ENCODE assay signal across 1 cellular context in genomic region chr12:2959508-2960431, GRCh38.
A peak's percentile ranks its signal among the peaks of the same experiment; 100 is the strongest.
TF ChIP-seq lines count a peak whose summit lies in the region.

No MANE protein-coding gene starts in this region.

TF ChIP-seq in K562, 482 proteins besides CTCF, POLR2A, EP300 and RAD21 (continued from another document and continues in another):
- TF ChIP-seq ZNF592 (IDR thresholded peaks at IDR 0.05) (peak; percentile 63), POLR2G (IDR thresholded peaks at IDR 0.05; ENCODE audit: low read depth, low read length) (peak; percentile 79), ZNF3 (CRISPR knock-in tag; IDR thresholded peaks at IDR 0.05) (no peak), TEAD2 (tag; IDR thresholded peaks at IDR 0.05) (no peak), HDAC1 (IDR thresholded peaks at IDR 0.05) (peak in 1 of 2 experiments; percentile 46; a peak in 1 of 4 replicates), USF2 (CRISPR knock-in tag; IDR thresholded peaks at IDR 0.05) (peak; percentile 30; the same call in 1 of the 2 replicates), MAFG (tag; conservative IDR thresholded peaks at IDR 0.05) (no peak), MYC (IDR thresholded peaks at IDR 0.05; ENCODE audit: low read depth, low read length) (peak; percentile 51), MYC (CRISPR knock-in tag; IDR thresholded peaks at IDR 0.05; ENCODE audit: borderline replicate concordance, low read depth) (no peak), UBTF (IDR thresholded peaks at IDR 0.05; ENCODE audit: borderline replicate concordance in 1 of 2, low read depth in 2 of 2, low read length in 2 of 2) (peak; percentile 55 to 82; a peak in 3 of 4 replicates), ARID4B (CRISPR knock-in tag; IDR thresholded peaks at IDR 0.05) (peak; percentile 40; the same call in 1 of the 2 replicates), RBFOX2 (IDR thresholded peaks at IDR 0.05; ENCODE audit: low read depth, low read length) (peak; percentile 75), PHF8 (IDR thresholded peaks at IDR 0.05; ENCODE audit: borderline replicate concordance, low read length) (peak; percentile 38; the same call in 1 of the 2 replicates), NRF1 (conservative IDR thresholded peaks at IDR 0.05 in 1 of 2, IDR thresholded peaks at IDR 0.05 in 1 of 2) (peak; percentile 79 to 81), ZNF584 (CRISPR knock-in tag; IDR thresholded peaks at IDR 0.05; ENCODE audit: low read depth) (0 out of 2 replicates have a peak, but pooled peaks have one; percentile 43), CXXC5 (CRISPR knock-in tag; IDR thresholded peaks at IDR 0.05) (peak; percentile 62), KLF1 (tag; IDR thresholded peaks at IDR 0.05) (0 out of 2 replicates have a peak, but pooled peaks have one; percentile 29), MGA (IDR thresholded peaks at IDR 0.05) (peak; percentile 97), L3MBTL2 (IDR thresholded peaks at IDR 0.05) (peak; percentile 96), ZNF511 (CRISPR knock-in tag; IDR thresholded peaks at IDR 0.05) (peak; percentile 35; the same call in 1 of the 2 replicates), VEZF1 (CRISPR knock-in tag; IDR thresholded peaks at IDR 0.05) (peak; percentile 38; the same call in 1 of the 2 replicates), RFX1 (IDR thresholded peaks at IDR 0.05) (no peak), SMAD4 (CRISPR knock-in tag; conservative IDR thresholded peaks at IDR 0.05) (peak; percentile 28; the same call in 1 of the 2 replicates), ZFX (CRISPR knock-in tag; IDR thresholded peaks at IDR 0.05) (peak; percentile 47; the same call in 1 of the 2 replicates), CCNT2 (IDR thresholded peaks at IDR 0.05; ENCODE audit: borderline replicate concordance, extremely low read depth, insufficient read length, low read depth, low read length) (peak; percentile 14)
